Comparison of ENCODE assay signal across 26 cellular contexts in the genomic region with DNA sequence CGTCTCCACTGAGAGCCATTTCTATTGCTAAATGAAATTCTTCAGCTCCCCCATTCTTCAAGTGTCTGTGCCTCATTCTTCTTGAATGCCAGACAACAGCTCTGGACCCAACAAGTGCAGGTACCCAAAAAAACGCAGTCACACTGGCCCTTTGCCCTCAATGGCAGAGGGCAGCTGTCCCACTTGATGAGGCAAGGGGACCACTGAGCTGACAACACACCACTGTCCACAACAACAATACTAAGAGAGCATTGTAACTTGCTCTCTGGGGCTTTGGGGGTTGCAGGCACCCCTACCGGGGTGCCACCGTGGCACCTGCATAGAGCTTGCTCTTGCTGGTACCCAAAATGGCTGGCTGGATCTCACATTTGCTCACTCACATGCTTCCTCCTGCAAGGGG.
DNase-seq lines count a peak whose midpoint lies in the region; ATAC-seq, FAIRE-seq and TF ChIP-seq lines count a peak whose summit lies in the region.
"Had no signal": no experiment of that assay in that cellular context is flagged by ENCODE, and none has a peak within 500 bp of the region (broad histone marks: within the 10 kb centered on the region; RNA-seq: fewer than 3 reads in every experiment).

No MANE protein-coding gene starts in this region.

- H3K4me1 ChIP-seq in RWPE2 (ENCODE audit: insufficient read depth, poor library complexity, severe bottlenecking) (peaks cover 11% of the 10 kb centered on the region), astrocyte (ENCODE audit: insufficient read depth, low read length) (no peaks in the 10 kb centered on the region), trophoblast cell (ENCODE audit: control insufficient read depth in 1 of 2, insufficient read depth in 2 of 2, low read length in 2 of 2) (no peaks in the 10 kb centered on the region), SJCRH30 (no peaks in the 10 kb centered on the region)
- H3K4me1 ChIP-seq: BE2C, BLaER1 had no signal

- no peak overlapping the region for H3K4me3 Mint-ChIP-seq in astrocyte (ENCODE audit: unreplicated experiment)
- H3K4me3 Mint-ChIP-seq: CD14-positive monocyte; CD4-positive, alpha-beta memory T cell; CD4-positive, CD25-positive, alpha-beta regulatory T cell; CD8-positive, alpha-beta memory T cell had no signal

- peak overlapping the region; percentile 95 for H3K23ac ChIP-seq in trophoblast cell (ENCODE audit: low read length)

- ATAC-seq in RWPE2 (ENCODE audit: low read depth): no peak

- H2BK5ac ChIP-seq in trophoblast cell (ENCODE audit: low read depth, low read length, poor library complexity): no peak overlapping the region

- H3K4me3 ChIP-seq in RWPE2 (ENCODE audit: severe bottlenecking) (no peak overlapping the region), astrocyte (ENCODE audit: insufficient read depth, low read depth, low read length) (no peak overlapping the region), trophoblast cell (ENCODE audit: low read depth, low read length) (no peak overlapping the region), SJCRH30 (no peak overlapping the region)
- H3K4me3 ChIP-seq: BLaER1 had no signal

- H3K18ac ChIP-seq in trophoblast cell (ENCODE audit: low read length): no peak overlapping the region

- no peak overlapping the region for H4K8ac ChIP-seq in trophoblast cell (ENCODE audit: low read depth, low read length)

- no peak overlapping the region for H2BK120ac ChIP-seq in trophoblast cell (ENCODE audit: insufficient read depth, low read length, poor library complexity)

- no peak overlapping the region for H3K4ac ChIP-seq in trophoblast cell (ENCODE audit: low read depth, low read length)

- H3K27ac Mint-ChIP-seq in astrocyte (ENCODE audit: unreplicated experiment): peak overlapping the region; percentile 36
- H3K27ac Mint-ChIP-seq: CD4-positive, alpha-beta memory T cell; CD8-positive, alpha-beta memory T cell had no signal

- CTCF ChIA-PET in GM10248 (lab: Yijun Ruan, JAX): no interaction called here

- no peak for FAIRE-seq in astrocyte (lab: Jason Lieb, UNC)
- FAIRE-seq: A204.1, GM12891, GM19239 had no signal

- H4K91ac ChIP-seq in trophoblast cell (ENCODE audit: low read depth, low read length): no peak overlapping the region

- no peak overlapping the region for H4K12ac ChIP-seq in trophoblast cell (ENCODE audit: low read depth, low read length)

- H3K79me1 ChIP-seq in trophoblast cell (ENCODE audit: low read length): no peaks in the 10 kb centered on the region

- DNase-seq in RWPE2 (ENCODE audit: low spot score): no peak
- no peak for DNase-seq in astrocyte (ENCODE audit: low read depth)
- no peak for DNase-seq in trophoblast cell
- DNase-seq in SJCRH30: no peak
- no peak for DNase-seq in amniotic stem cell (lab: John Stamatoyannopoulos, UW)
- no peak for DNase-seq in GM10248 (ENCODE audit: extremely low spot score)
- DNase-seq: 8988T; ACHN; BE2C; C1 segment of cervical spinal cord; CD4-positive, alpha-beta memory T cell; CD4-positive, CD25-positive, alpha-beta regulatory T cell; CD8-positive, alpha-beta memory T cell; COR-L47; DMS 273 treated with DMSO at 0.1 percent for 48 hours; DMS153; DMS53; DMS79; DND-41; EL; GDM1 had no signal

- H2BK12ac ChIP-seq in trophoblast cell (ENCODE audit: low read length): no peak overlapping the region

- POLR2A ChIA-PET in GM10248 (lab: Yijun Ruan, JAX): no interaction called here

- no peaks in the 10 kb centered on the region for H3K36me3 Mint-ChIP-seq in astrocyte (ENCODE audit: low read depth, unreplicated experiment)
- H3K36me3 Mint-ChIP-seq: CD14-positive monocyte; CD4-positive, alpha-beta memory T cell; CD4-positive, CD25-positive, alpha-beta regulatory T cell; CD8-positive, alpha-beta memory T cell had no signal

- H3K4me1 Mint-ChIP-seq in astrocyte (ENCODE audit: low read depth, unreplicated experiment): peaks cover 9% of the 10 kb centered on the region
- H3K4me1 Mint-ChIP-seq: CD14-positive monocyte; CD4-positive, alpha-beta memory T cell; CD4-positive, CD25-positive, alpha-beta regulatory T cell; CD8-positive, alpha-beta memory T cell had no signal

- no peaks in the 10 kb centered on the region for H4K20me1 ChIP-seq in astrocyte (ENCODE audit: insufficient read depth, low read length)
- H4K20me1 ChIP-seq: BLaER1 had no signal

- H3K14ac ChIP-seq in trophoblast cell (ENCODE audit: low read length): no peak overlapping the region

- H3K79me2 ChIP-seq in astrocyte (ENCODE audit: insufficient read depth, low read length) (no peaks in the 10 kb centered on the region), trophoblast cell (ENCODE audit: control insufficient read depth, insufficient read depth, low read length, poor library complexity) (no peaks in the 10 kb centered on the region)

- no peaks in the 10 kb centered on the region for H3K27me3 Mint-ChIP-seq in astrocyte (ENCODE audit: low read depth, unreplicated experiment)
- H3K27me3 Mint-ChIP-seq: CD4-positive, alpha-beta memory T cell; CD4-positive, CD25-positive, alpha-beta regulatory T cell; CD8-positive, alpha-beta memory T cell had no signal

- H3K9me3 ChIP-seq in RWPE2 (ENCODE audit: severe bottlenecking) (no peaks in the 10 kb centered on the region), astrocyte (ENCODE audit: insufficient read depth, low read depth, low read length) (no peaks in the 10 kb centered on the region), trophoblast cell (ENCODE audit: insufficient read depth, low read depth, low read length) (no peaks in the 10 kb centered on the region), SJCRH30 (replicated peaks) (no peaks in the 10 kb centered on the region)
- H3K9me3 ChIP-seq: BE2C, BLaER1 had no signal

- no peaks in the 10 kb centered on the region for H3K27me3 ChIP-seq in RWPE2 (ENCODE audit: insufficient read depth, poor library complexity, severe bottlenecking)
- no peaks in the 10 kb centered on the region for H3K27me3 ChIP-seq in astrocyte (ENCODE audit: insufficient read depth, low read length)
- H3K27me3 ChIP-seq in trophoblast cell (ENCODE audit: insufficient read depth, low read length): no peaks in the 10 kb centered on the region
- H3K27me3 ChIP-seq in SJCRH30: no peaks in the 10 kb centered on the region; the same call in 1 of the 2 replicates
- H3K27me3 ChIP-seq: BE2C, BLaER1 had no signal

- no CpG with 5 or more reads among the region's 4 CpGs for WGBS in trophoblast cell (ENCODE audit: extremely low coverage, insufficient coverage, insufficient read length)

- no peak overlapping the region for H3K4me2 ChIP-seq in astrocyte (ENCODE audit: low read length)
- no peak overlapping the region for H3K4me2 ChIP-seq in trophoblast cell (ENCODE audit: low read length)
- H3K4me2 ChIP-seq: BLaER1 had no signal

- no peak overlapping the region for H2AK5ac ChIP-seq in trophoblast cell (ENCODE audit: low read length)

- H3K9ac ChIP-seq in astrocyte (ENCODE audit: low read length) (no peak overlapping the region), trophoblast cell (ENCODE audit: low read length) (no peak overlapping the region)
- H3K9ac ChIP-seq: BLaER1 had no signal

- H3K9me3 Mint-ChIP-seq in astrocyte (ENCODE audit: unreplicated experiment): peaks cover 6% of the 10 kb centered on the region

- H3K27ac ChIP-seq in RWPE2 (ENCODE audit: poor library complexity, severe bottlenecking) (peak overlapping the region; percentile 86), astrocyte (ENCODE audit: low read depth, low read length) (no peak overlapping the region), trophoblast cell (ENCODE audit: low read depth, low read length) (no peak overlapping the region), SJCRH30 (no peak overlapping the region)
- H3K27ac ChIP-seq: BLaER1 had no signal

- H2AFZ ChIP-seq in astrocyte (ENCODE audit: low read depth, low read length): no peak overlapping the region
- no peak overlapping the region for H2AFZ ChIP-seq in trophoblast cell (ENCODE audit: insufficient read depth, low read length, poor library complexity)

- H3K36me3 ChIP-seq in RWPE2 (ENCODE audit: low read depth): no peaks in the 10 kb centered on the region
- H3K36me3 ChIP-seq in astrocyte (ENCODE audit: insufficient read depth, low read length): no peaks in the 10 kb centered on the region
- H3K36me3 ChIP-seq in trophoblast cell (ENCODE audit: control insufficient read depth in 1 of 2, insufficient read depth in 2 of 2, low read length in 2 of 2): no peaks in the 10 kb centered on the region
- no peaks in the 10 kb centered on the region for H3K36me3 ChIP-seq in SJCRH30
- H3K36me3 ChIP-seq: BE2C, BLaER1 had no signal

- TF ChIP-seq CTCF in RWPE2 (IDR thresholded peaks at IDR 0.05; ENCODE audit: poor library complexity, severe bottlenecking) (no peak), astrocyte (IDR thresholded peaks at IDR 0.05; ENCODE audit: insufficient read depth, low read depth, low read length) (no peak), GM10248 (IDR thresholded peaks at IDR 0.05; ENCODE audit: control extremely low read depth, extremely low read depth, low read depth, missing control alignments) (no peak)
